Comparison of ENCODE assay signal across 9 cellular contexts in the genomic region with DNA sequence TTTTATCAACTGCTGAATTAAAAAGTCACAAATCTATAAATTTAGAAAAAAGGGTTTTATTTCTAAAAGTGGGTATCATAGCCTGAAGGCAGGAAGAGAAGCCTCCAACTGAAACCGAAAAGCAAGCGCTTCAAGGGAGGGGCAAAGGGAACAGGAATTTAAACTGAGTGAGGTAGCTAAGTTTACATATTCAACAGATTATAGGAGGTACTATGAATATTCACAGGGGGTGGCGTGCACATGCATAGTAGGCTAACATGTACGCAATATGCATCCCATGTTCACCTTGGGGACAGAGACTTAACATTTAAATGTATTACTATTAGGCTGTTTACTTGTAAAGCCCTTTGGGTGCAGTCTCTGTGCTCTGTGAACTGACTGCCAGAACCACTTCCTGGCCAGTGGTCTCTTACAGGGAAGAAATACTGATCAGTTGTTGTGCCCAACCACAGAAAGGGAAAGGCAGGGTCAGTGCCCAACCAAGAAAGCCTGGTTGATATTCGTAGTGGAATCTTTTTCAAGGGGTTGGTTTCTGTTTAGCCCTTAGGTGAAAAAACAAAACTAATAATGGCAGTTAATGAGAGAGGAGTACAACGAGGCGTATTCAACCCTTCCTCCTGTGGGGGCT.
DNase-seq lines count a peak whose midpoint lies in the region; ATAC-seq and TF ChIP-seq lines count a peak whose summit lies in the region.
"Had no signal": no experiment of that assay in that cellular context is flagged by ENCODE, and none has a peak within 500 bp of the region (broad histone marks: within the 10 kb centered on the region; RNA-seq: fewer than 3 reads in every experiment).

No MANE protein-coding gene starts in this region.

- peak; percentile 80 for ATAC-seq in GM19455 (IDR thresholded peaks at IDR 0.05; ENCODE audit: unreplicated experiment)
- ATAC-seq in HG03060 (IDR thresholded peaks at IDR 0.05; ENCODE audit: low read depth, unreplicated experiment): peak; percentile 75
- peak; percentile 58 for ATAC-seq in activated B cell treated with CpG ODN at 0.5 μM for 24 hours (ENCODE audit: low read depth)

- no peaks in the 10 kb centered on the region for H3K36me3 ChIP-seq in Karpas-422 (ENCODE audit: insufficient read depth, low read length)

- H3K36me3 Mint-ChIP-seq in activated B cell treated with CpG ODN at 0.5 μM for 24 hours (ENCODE audit: low read depth): no peaks in the 10 kb centered on the region
- H3K36me3 Mint-ChIP-seq in activated T-cell treated with anti-CD3 and anti-CD28 coated beads, Interleukin-2, amount 50 U/mL, for 24 hours (ENCODE audit: low read depth): no peaks in the 10 kb centered on the region
- H3K36me3 Mint-ChIP-seq: CD4-positive, CD25-positive, alpha-beta regulatory T cell had no signal

- no peaks in the 10 kb centered on the region for H3K27me3 Mint-ChIP-seq in activated B cell treated with CpG ODN at 0.5 μM for 24 hours
- no peaks in the 10 kb centered on the region for H3K27me3 Mint-ChIP-seq in activated T-cell treated with anti-CD3 and anti-CD28 coated beads, Interleukin-2, amount 50 U/mL, for 24 hours
- H3K27me3 Mint-ChIP-seq: CD4-positive, CD25-positive, alpha-beta regulatory T cell had no signal

- no peaks in the 10 kb centered on the region for H3K27me3 ChIP-seq in Karpas-422 (ENCODE audit: low read length)

- H3K27ac Mint-ChIP-seq in activated B cell treated with CpG ODN at 0.5 μM for 24 hours: peak overlapping the region; percentile 25
- H3K27ac Mint-ChIP-seq in activated T-cell treated with anti-CD3 and anti-CD28 coated beads, Interleukin-2, amount 50 U/mL, for 24 hours: no peak overlapping the region
- H3K27ac Mint-ChIP-seq: CD4-positive, CD25-positive, alpha-beta regulatory T cell had no signal

- H3K4me1 Mint-ChIP-seq in activated B cell treated with CpG ODN at 0.5 μM for 24 hours: peaks cover 30% of the 10 kb centered on the region
- no peaks in the 10 kb centered on the region for H3K4me1 Mint-ChIP-seq in activated T-cell treated with anti-CD3 and anti-CD28 coated beads, Interleukin-2, amount 50 U/mL, for 24 hours (ENCODE audit: low read depth)
- H3K4me1 Mint-ChIP-seq: CD4-positive, CD25-positive, alpha-beta regulatory T cell had no signal

- no peak overlapping the region for H3K9ac ChIP-seq in Karpas-422 (ENCODE audit: low read length)

- no peaks in the 10 kb centered on the region for H3K4me1 ChIP-seq in Karpas-422 (ENCODE audit: low read length)

- no peaks in the 10 kb centered on the region for H4K20me1 ChIP-seq in Karpas-422 (ENCODE audit: insufficient read depth, low read depth, low read length)

- H3K9me3 ChIP-seq in Karpas-422 (ENCODE audit: low read length): no peaks in the 10 kb centered on the region

- H2AFZ ChIP-seq in Karpas-422 (ENCODE audit: low read length): no peak overlapping the region

- no peak for TF ChIP-seq CTCF in activated B cell treated with CpG ODN at 0.5 μM for 24 hours (IDR thresholded peaks at IDR 0.05)

- no peak for DNase-seq in activated B cell treated with CpG ODN at 0.5 μM for 24 hours
- DNase-seq in DMS79 treated with DMSO at 0.1 percent for 48 hours (lab: John Stamatoyannopoulos, UW): no peak
- no peak for DNase-seq in T-helper 9 cell
- no peak for DNase-seq in activated T-cell treated with anti-CD3 and anti-CD28 coated beads, Interleukin-2, amount 50 U/mL, for 24 hours
- no peak for DNase-seq in Karpas-422
- DNase-seq: CD4-positive, CD25-positive, alpha-beta regulatory T cell had no signal

- H3K4me3 Mint-ChIP-seq in activated B cell treated with CpG ODN at 0.5 μM for 24 hours: peak overlapping the region; percentile 54
- H3K4me3 Mint-ChIP-seq in activated T-cell treated with anti-CD3 and anti-CD28 coated beads, Interleukin-2, amount 50 U/mL, for 24 hours: no peak overlapping the region
- H3K4me3 Mint-ChIP-seq: CD4-positive, CD25-positive, alpha-beta regulatory T cell had no signal

- no peaks in the 10 kb centered on the region for H3K79me2 ChIP-seq in Karpas-422 (ENCODE audit: low read length)

- H3K9me2 ChIP-seq in Karpas-422 (replicated peaks; ENCODE audit: insufficient read depth, low read length): no peaks in the 10 kb centered on the region

- H3K4me3 ChIP-seq in GM08714 (ENCODE audit: low read length): peak overlapping the region; percentile 41; the same call in 1 of the 2 replicates
- no peak overlapping the region for H3K4me3 ChIP-seq in Karpas-422 (ENCODE audit: low read length)

- no peak overlapping the region for H3K4me2 ChIP-seq in Karpas-422 (ENCODE audit: low read depth, low read length, poor library complexity, severe bottlenecking)

- CTCF ChIA-PET in activated B cell treated with CpG ODN at 0.5 μM for 24 hours (lab: Charles Lee): no interaction called here

- no peaks in the 10 kb centered on the region for H3K9me3 Mint-ChIP-seq in activated B cell treated with CpG ODN at 0.5 μM for 24 hours
- H3K9me3 Mint-ChIP-seq in activated T-cell treated with anti-CD3 and anti-CD28 coated beads, Interleukin-2, amount 50 U/mL, for 24 hours: peaks cover 8% of the 10 kb centered on the region

- intact Hi-C loops in activated B cell treated with CpG ODN at 0.5 μM for 24 hours (cut with micrococcal nuclease): no loop called here

- POLR2A ChIA-PET in activated B cell treated with CpG ODN at 0.5 μM for 24 hours (lab: Charles Lee): no interaction called here

- no peak overlapping the region for H3K27ac ChIP-seq in Karpas-422 (ENCODE audit: low read length)
